In the genomic region with DNA sequence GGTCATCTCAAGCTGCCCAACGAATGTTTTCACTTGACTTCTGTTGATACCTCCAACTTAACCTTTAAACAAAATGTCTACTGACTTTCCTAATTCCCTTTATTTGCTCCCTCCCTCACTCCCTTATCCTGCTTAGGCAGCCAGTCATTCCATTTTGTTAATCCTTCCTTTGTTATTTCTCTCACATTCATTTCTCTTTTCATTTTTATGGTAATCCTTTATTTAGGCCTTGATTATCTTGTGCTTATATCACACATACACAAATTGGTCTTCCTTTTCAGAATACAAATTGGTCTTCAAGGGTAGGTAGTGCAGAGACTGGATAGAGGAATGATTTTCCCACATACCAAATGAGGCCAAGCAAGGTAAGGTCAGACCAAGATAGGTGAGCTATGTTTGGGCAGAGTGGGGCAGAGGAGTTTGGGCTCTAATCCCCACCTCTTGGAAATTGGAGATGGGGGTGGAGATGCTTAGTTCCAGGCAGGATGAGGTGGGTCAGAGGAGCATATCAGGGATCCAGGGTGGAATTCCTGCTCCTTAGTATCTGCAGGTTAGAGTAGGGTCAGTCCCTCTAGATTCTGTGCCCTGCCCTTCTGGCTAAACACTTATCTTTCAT, we compare ENCODE assay signal across 1 cellular context.
TF ChIP-seq lines count a peak whose summit lies in the region.

No MANE protein-coding gene starts in this region.

TF ChIP-seq in WTC11, 78 proteins besides CTCF, POLR2A, EP300 and RAD21 (continued from another document):
- TF ChIP-seq NR1H2 (CRISPR knock-in tag; IDR thresholded peaks at IDR 0.05) (no peak), USF1 (CRISPR knock-in tag; IDR thresholded peaks at IDR 0.05) (no peak), TCF7 (CRISPR knock-in tag; IDR thresholded peaks at IDR 0.05; ENCODE audit: low read depth) (no peak), TP53 (CRISPR knock-in tag; IDR thresholded peaks at IDR 0.05) (no peak), TEAD4 (CRISPR knock-in tag; IDR thresholded peaks at IDR 0.05) (no peak), PRRX2 (CRISPR knock-in tag; IDR thresholded peaks at IDR 0.05) (no peak), IRF1 (CRISPR knock-in tag; IDR thresholded peaks at IDR 0.05) (no peak), ZNF317 (CRISPR knock-in tag; IDR thresholded peaks at IDR 0.05; ENCODE audit: borderline replicate concordance, low read depth) (no peak), SOX15 (CRISPR knock-in tag; IDR thresholded peaks at IDR 0.05) (no peak), NFYB (CRISPR knock-in tag; conservative IDR thresholded peaks at IDR 0.05; ENCODE audit: low read depth) (no peak), ERG (CRISPR knock-in tag; IDR thresholded peaks at IDR 0.05) (no peak)
- TF ChIP-seq, protein P1, sequence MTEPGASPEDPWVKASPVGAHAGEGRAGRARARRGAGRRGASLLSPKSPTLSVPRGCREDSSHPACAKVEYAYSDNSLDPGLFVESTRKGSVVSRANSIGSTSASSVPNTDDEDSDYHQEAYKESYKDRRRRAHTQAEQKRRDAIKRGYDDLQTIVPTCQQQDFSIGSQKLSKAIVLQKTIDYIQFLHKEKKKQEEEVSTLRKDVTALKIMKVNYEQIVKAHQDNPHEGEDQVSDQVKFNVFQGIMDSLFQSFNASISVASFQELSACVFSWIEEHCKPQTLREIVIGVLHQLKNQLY (CRISPR knock-in tag; IDR thresholded peaks at IDR 0.05), result no peak
- TF ChIP-seq, protein P2, sequence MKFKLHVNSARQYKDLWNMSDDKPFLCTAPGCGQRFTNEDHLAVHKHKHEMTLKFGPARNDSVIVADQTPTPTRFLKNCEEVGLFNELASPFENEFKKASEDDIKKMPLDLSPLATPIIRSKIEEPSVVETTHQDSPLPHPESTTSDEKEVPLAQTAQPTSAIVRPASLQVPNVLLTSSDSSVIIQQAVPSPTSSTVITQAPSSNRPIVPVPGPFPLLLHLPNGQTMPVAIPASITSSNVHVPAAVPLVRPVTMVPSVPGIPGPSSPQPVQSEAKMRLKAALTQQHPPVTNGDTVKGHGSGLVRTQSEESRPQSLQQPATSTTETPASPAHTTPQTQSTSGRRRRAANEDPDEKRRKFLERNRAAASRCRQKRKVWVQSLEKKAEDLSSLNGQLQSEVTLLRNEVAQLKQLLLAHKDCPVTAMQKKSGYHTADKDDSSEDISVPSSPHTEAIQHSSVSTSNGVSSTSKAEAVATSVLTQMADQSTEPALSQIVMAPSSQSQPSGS (CRISPR knock-in tag; IDR thresholded peaks at IDR 0.05; ENCODE audit: borderline replicate concordance, low read depth), result no peak
- TF ChIP-seq, protein P3, sequence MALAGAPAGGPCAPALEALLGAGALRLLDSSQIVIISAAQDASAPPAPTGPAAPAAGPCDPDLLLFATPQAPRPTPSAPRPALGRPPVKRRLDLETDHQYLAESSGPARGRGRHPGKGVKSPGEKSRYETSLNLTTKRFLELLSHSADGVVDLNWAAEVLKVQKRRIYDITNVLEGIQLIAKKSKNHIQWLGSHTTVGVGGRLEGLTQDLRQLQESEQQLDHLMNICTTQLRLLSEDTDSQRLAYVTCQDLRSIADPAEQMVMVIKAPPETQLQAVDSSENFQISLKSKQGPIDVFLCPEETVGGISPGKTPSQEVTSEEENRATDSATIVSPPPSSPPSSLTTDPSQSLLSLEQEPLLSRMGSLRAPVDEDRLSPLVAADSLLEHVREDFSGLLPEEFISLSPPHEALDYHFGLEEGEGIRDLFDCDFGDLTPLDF (CRISPR knock-in tag; IDR thresholded peaks at IDR 0.05), result no peak
- TF ChIP-seq, protein P4, sequence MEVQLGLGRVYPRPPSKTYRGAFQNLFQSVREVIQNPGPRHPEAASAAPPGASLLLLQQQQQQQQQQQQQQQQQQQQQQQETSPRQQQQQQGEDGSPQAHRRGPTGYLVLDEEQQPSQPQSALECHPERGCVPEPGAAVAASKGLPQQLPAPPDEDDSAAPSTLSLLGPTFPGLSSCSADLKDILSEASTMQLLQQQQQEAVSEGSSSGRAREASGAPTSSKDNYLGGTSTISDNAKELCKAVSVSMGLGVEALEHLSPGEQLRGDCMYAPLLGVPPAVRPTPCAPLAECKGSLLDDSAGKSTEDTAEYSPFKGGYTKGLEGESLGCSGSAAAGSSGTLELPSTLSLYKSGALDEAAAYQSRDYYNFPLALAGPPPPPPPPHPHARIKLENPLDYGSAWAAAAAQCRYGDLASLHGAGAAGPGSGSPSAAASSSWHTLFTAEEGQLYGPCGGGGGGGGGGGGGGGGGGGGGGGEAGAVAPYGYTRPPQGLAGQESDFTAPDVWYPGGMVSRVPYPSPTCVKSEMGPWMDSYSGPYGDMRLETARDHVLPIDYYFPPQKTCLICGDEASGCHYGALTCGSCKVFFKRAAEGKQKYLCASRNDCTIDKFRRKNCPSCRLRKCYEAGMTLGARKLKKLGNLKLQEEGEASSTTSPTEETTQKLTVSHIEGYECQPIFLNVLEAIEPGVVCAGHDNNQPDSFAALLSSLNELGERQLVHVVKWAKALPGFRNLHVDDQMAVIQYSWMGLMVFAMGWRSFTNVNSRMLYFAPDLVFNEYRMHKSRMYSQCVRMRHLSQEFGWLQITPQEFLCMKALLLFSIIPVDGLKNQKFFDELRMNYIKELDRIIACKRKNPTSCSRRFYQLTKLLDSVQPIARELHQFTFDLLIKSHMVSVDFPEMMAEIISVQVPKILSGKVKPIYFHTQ (CRISPR knock-in tag; IDR thresholded peaks at IDR 0.05), result no peak
